Comparison of ENCODE assay signal across 22 cellular contexts in the genomic region with DNA sequence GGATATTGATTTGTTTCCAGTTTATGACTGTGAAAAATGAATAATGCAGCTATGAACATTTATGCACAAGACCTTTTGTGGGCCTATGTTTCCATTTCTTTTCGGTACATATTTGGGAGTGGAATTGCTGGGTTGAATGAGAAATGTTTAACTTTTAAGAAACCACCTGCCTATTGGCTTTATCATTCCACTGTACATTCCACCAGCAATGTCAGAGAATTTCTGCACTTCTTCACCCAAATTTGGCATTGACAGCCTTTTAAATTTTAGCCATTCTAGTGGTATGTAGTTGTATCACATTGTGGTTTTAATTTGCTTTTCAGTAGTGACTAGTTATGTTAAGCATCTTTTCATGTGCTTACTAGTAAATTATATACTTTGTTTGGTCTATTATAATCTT.
DNase-seq lines count a peak whose midpoint lies in the region; ATAC-seq and TF ChIP-seq lines count a peak whose summit lies in the region.
"Had no signal": no experiment of that assay in that cellular context is flagged by ENCODE, and none has a peak within 500 bp of the region (broad histone marks: within the 10 kb centered on the region; RNA-seq: fewer than 3 reads in every experiment).

No MANE protein-coding gene starts in this region.

- in situ Hi-C loops in astrocyte of the cerebellum (cut with HindIII; ENCODE audit: low sequenced_read_pairs), result no loop called here

- DNase-seq in HS-27A (ENCODE audit: low read depth), result peak; percentile 81
- DNase-seq in astrocyte of the cerebellum (ENCODE audit: low read depth), result peak; percentile 37
- DNase-seq in fibroblast of the aortic adventitia (ENCODE audit: low read depth), result peak; percentile 14
- DNase-seq in GM20000 (ENCODE audit: low spot score), result no peak
- DNase-seq in NCI-H146 treated with DMSO at 0.1 percent for 48 hours (lab: John Stamatoyannopoulos, UW; ENCODE audit: unreplicated experiment), result no peak
- no peak for DNase-seq in erythroblast (lab: John Stamatoyannopoulos, UW)
- DNase-seq: ACHN; BE2C; C1 segment of cervical spinal cord; CD4-positive, CD25-positive, alpha-beta regulatory T cell; CD8-positive, alpha-beta memory T cell; COR-L47; DMS 273 treated with DMSO at 0.1 percent for 48 hours; DMS53; DND-41; EL; GOT3; H7; KBM-7 had no signal

- no peak for TF ChIP-seq CTCF in astrocyte of the cerebellum (IDR thresholded peaks at IDR 0.05; ENCODE audit: low read depth, low read length, missing control alignments)
- no peak for TF ChIP-seq CTCF in fibroblast of the aortic adventitia (IDR thresholded peaks at IDR 0.05; ENCODE audit: insufficient read depth, low read length)
- TF ChIP-seq CTCF in GM20000 (IDR thresholded peaks at IDR 0.05; ENCODE audit: extremely low read depth, missing control alignments), result no peak

- ATAC-seq in GM19324 (IDR thresholded peaks at IDR 0.05; ENCODE audit: low FRiP score, unreplicated experiment), result no peak
- ATAC-seq: GM12878, HepG2 had no signal

- H3K4me3 ChIP-seq in astrocyte of the cerebellum (ENCODE audit: low read depth, low read length), result no peak overlapping the region
- no peak overlapping the region for H3K4me3 ChIP-seq in fibroblast of the aortic adventitia (ENCODE audit: low read depth, low read length)
- H3K4me3 ChIP-seq: GM12878 had no signal

- no peak for TF ChIP-seq POLR2A in erythroblast (IDR thresholded peaks at IDR 0.05; ENCODE audit: low read length)

Comparison
In these comparisons a context has a peak if more than half of its experiments do, and no peak if none do; other contexts are left out.
1. DNase-seq: peak in HS-27A (single experiment), astrocyte of the cerebellum (single experiment) and fibroblast of the aortic adventitia (single experiment); none in GM20000 (single experiment), NCI-H146 treated with DMSO at 0.1 percent for 48 hours (single experiment) and erythroblast (0 of 2).